In the genomic region with DNA sequence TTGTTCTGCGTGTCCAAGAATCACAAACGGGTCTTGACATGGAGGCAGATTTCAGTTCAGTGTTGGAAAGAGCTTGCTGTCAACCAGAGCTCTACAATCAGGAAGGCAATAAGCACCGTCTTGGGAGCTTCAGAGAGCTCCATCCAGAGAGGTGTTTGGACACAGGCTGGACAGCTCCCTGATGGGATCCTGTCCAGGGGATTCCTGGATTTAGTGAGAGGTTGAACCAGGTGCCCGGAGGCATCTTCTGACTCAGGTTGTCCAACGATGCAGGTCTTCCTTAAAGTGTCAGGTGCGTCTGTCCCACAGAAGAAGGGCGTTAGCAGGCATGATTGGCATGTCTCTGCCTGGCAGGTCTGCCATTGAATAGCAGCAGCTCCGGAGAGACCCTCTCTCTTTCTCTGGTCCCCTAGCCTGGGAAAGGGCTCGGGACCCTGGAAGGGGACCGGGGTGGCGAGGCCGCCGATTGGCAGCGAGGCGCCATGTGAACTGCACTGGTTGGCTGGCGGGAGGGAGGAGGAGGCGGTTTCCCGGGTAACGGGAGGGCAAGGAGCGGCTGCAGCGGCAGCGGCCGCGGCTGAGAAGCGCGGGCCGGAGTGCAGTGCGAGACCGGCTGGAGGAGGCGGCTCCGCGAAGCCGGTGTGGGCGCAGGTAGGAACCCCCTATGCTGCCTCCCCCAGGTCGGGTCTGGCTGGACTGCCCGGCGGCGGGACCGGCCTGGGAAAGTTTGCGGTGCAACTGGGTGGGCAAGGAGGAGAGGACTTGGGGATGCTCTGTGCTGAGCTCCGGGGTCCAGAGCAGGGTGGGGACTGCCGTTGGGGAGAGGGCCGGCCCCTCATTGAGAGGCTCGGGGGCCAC, we compare ENCODE assay signal across 8 cellular contexts.
A peak's percentile ranks its signal among the peaks of the same experiment; 100 is the strongest.
DNase-seq lines count a peak whose midpoint lies in the region; ATAC-seq and TF ChIP-seq lines count a peak whose summit lies in the region.

No MANE protein-coding gene starts in this region.

- intact Hi-C loops in dorsolateral prefrontal cortex (cut with DNase I), result loop anchor here (5.0 to 10.0 kb wide), 4 partner anchors 33 to 192 kb away; no protein-coding TSS in a partner anchor
- intact Hi-C loops in aorta (cut with DNase I), result no loop called here

- H3K27ac ChIP-seq in dorsolateral prefrontal cortex, result peak overlapping the region in 20 of 59 donors; percentile 2 to 75 (median 30)
- H3K27ac ChIP-seq in aorta (ENCODE audit: low read depth in 1 of 2, low read length in 2 of 2), result no peak overlapping the region

- no peaks in the 10 kb centered on the region for H3K27me3 ChIP-seq in dorsolateral prefrontal cortex
- H3K27me3 ChIP-seq in aorta (ENCODE audit: control insufficient read depth in 1 of 2, insufficient read depth in 2 of 2, low read length in 1 of 2), result no peaks in the 10 kb centered on the region

- peaks cover 33% of the 10 kb centered on the region for H3K27me3 Mint-ChIP-seq in memory B cell

- WGBS in aorta, 2 donors, result 8 to 9% methylated on average over 43 to 44 of the region's 44 CpGs

- peaks cover 1% of the 10 kb centered on the region for H3K9me3 ChIP-seq in aorta (ENCODE audit: control insufficient read depth, low read length)

- no peak overlapping the region for H3K27ac Mint-ChIP-seq in memory B cell

- no peaks in the 10 kb centered on the region for H3K4me1 ChIP-seq in aorta (ENCODE audit: control insufficient read depth in 1 of 2, insufficient read depth in 2 of 2, low read length in 2 of 2)

- peak in 2 of 56 donors; percentile 3 to 5 for TF ChIP-seq CTCF in dorsolateral prefrontal cortex (IDR thresholded peaks at IDR 0.05 in 54 of 56, conservative IDR thresholded peaks at IDR 0.05 in 2 of 56; ENCODE audit: low read depth in 1 of 56, partially characterized antibody in 56 of 56)

- peak overlapping the region; percentile 52 to 93 (median 74) for H3K4me3 ChIP-seq in dorsolateral prefrontal cortex
- no peak overlapping the region for H3K4me3 ChIP-seq in aorta (ENCODE audit: low read length in 2 of 2)

- peaks cover 1% of the 10 kb centered on the region for H3K36me3 Mint-ChIP-seq in memory B cell

- ATAC-seq in GM19438 (IDR thresholded peaks at IDR 0.05; ENCODE audit: low read depth, unreplicated experiment) (peak; percentile 50), memory B cell (ENCODE audit: low read depth) (peak; percentile 39), aorta (ENCODE audit: low FRiP score) (peak; percentile 74), GM18858 (IDR thresholded peaks at IDR 0.05; ENCODE audit: unreplicated experiment) (no peak)

- peak overlapping the region; percentile 71 for H3K4me3 Mint-ChIP-seq in memory B cell

- peaks cover 8% of the 10 kb centered on the region for H3K4me1 Mint-ChIP-seq in memory B cell

- H3K36me3 ChIP-seq in aorta (ENCODE audit: control insufficient read depth in 1 of 2, insufficient read depth in 2 of 2, low read length in 1 of 2), result no peaks in the 10 kb centered on the region

- H3K9me3 Mint-ChIP-seq in memory B cell, result no peaks in the 10 kb centered on the region

- peak; percentile 86 for DNase-seq in Ammon's horn (ENCODE audit: low spot score)
- DNase-seq in NCI-H1930 (lab: John Stamatoyannopoulos, UW), result peak; percentile 67 to 70
- peak; percentile 49 to 86 (median 75) for DNase-seq in dorsolateral prefrontal cortex
- DNase-seq in memory B cell (ENCODE audit: low spot score in 2 of 2), result peak in 1 of 2 donors; percentile 14
- DNase-seq in aorta, result peak; percentile 56 to 82
- DNase-seq in stimulated activated naive CD4-positive, alpha-beta T cell (lab: John Stamatoyannopoulos, UW), result no peak

Comparison
In these comparisons a context has a peak if more than half of its experiments do, and no peak if none do; other contexts are left out.
1. DNase-seq: peak in Ammon's horn (single experiment), NCI-H1930 (2 of 2), dorsolateral prefrontal cortex (10 of 10) and aorta (2 of 2); none in stimulated activated naive CD4-positive, alpha-beta T cell (0 of 6).
2. H3K4me3 ChIP-seq: peak in dorsolateral prefrontal cortex (59 of 59); none in aorta (0 of 2).
3. intact Hi-C loops: an anchor here in dorsolateral prefrontal cortex (5.0 to 10.0 kb wide); none called in aorta.